Comparison of ENCODE assay signal across 10 cellular contexts in genomic region chrX:68018248-68019203, GRCh38.
A peak's percentile ranks its signal among the peaks of the same experiment; 100 is the strongest.
DNase-seq lines count a peak whose midpoint lies in the region; ATAC-seq and TF ChIP-seq lines count a peak whose summit lies in the region.
"Had no signal": no experiment of that assay in that cellular context is flagged by ENCODE, and none has a peak within 500 bp of the region (broad histone marks: within the 10 kb centered on the region; RNA-seq: fewer than 3 reads in every experiment).

No MANE protein-coding gene starts in this region.

- no peak overlapping the region for H3K27ac Mint-ChIP-seq in glutamatergic neuron (ENCODE audit: unreplicated experiment)
- no peak overlapping the region for H3K27ac Mint-ChIP-seq in activated T-helper 2 cell treated with anti-CD3 and anti-CD28 coated beads, Interferon-gamma antibody, Interleukin-2, Interleukin-4, amounts not matched to agents 10 μg/mL and 5 μg/mL and 100 μg/mL, durations not matched to agents 14 hours and 24 hours and 36 hours
- H3K27ac Mint-ChIP-seq: natural killer cell treated with Interleukin-12 subunit alpha and Interleukin-12 subunit beta and Interleukin-15 and Interleukin-18, amount 100 ng/mL, for 72 hours had no signal

- H3K27me3 ChIP-seq in BJ (ENCODE audit: control insufficient read depth, insufficient read depth, low read length) (no peaks in the 10 kb centered on the region), H7 (ENCODE audit: control insufficient read depth, insufficient read depth, low read length) (no peaks in the 10 kb centered on the region)

- POLR2A ChIA-PET in BJ (lab: Charles Lee) = no interaction called here

- in situ Hi-C loops in SK-MEL-5 (cut with HindIII; ENCODE audit: low pct_unique_long_range_greater_than_20kb, low sequenced_read_pairs) = no loop called here

- no peak for ATAC-seq in HG03039 (IDR thresholded peaks at IDR 0.05; ENCODE audit: unreplicated experiment)

- CTCF ChIA-PET in BJ (lab: Yijun Ruan, JAX) = interaction anchor here (0.6 to 4.2 kb wide), 20 partner anchors 8 to 456 kb away, joined by 3 to 36 read pairs (median 3); no protein-coding TSS in a partner anchor

- H3K4me3 Mint-ChIP-seq in glutamatergic neuron (ENCODE audit: unreplicated experiment) = no peak overlapping the region
- no peak overlapping the region for H3K4me3 Mint-ChIP-seq in activated T-helper 2 cell treated with anti-CD3 and anti-CD28 coated beads, Interferon-gamma antibody, Interleukin-2, Interleukin-4, amounts not matched to agents 10 μg/mL and 5 μg/mL and 100 μg/mL, durations not matched to agents 14 hours and 24 hours and 36 hours (ENCODE audit: low read depth)
- H3K4me3 Mint-ChIP-seq: natural killer cell treated with Interleukin-12 subunit alpha and Interleukin-12 subunit beta and Interleukin-15 and Interleukin-18, amount 100 ng/mL, for 72 hours had no signal

- peak; percentile 74 for TF ChIP-seq CTCF in BJ (IDR thresholded peaks at IDR 0.05; ENCODE audit: insufficient read depth, low read depth, low read length)
- TF ChIP-seq CTCF in glutamatergic neuron (IDR thresholded peaks at IDR 0.05; ENCODE audit: partially characterized antibody, unreplicated experiment) = peak; percentile 44

- no peaks in the 10 kb centered on the region for H3K36me3 ChIP-seq in BJ (ENCODE audit: control insufficient read depth, insufficient read depth, low read length)
- no peaks in the 10 kb centered on the region for H3K36me3 ChIP-seq in H7 (replicated peaks; ENCODE audit: control insufficient read depth, insufficient read depth, low read length)
- H3K36me3 ChIP-seq: thoracic aorta had no signal

- no peaks in the 10 kb centered on the region for H3K36me3 Mint-ChIP-seq in glutamatergic neuron (ENCODE audit: unreplicated experiment)
- no peaks in the 10 kb centered on the region for H3K36me3 Mint-ChIP-seq in activated T-helper 2 cell treated with anti-CD3 and anti-CD28 coated beads, Interferon-gamma antibody, Interleukin-2, Interleukin-4, amounts not matched to agents 10 μg/mL and 5 μg/mL and 100 μg/mL, durations not matched to agents 14 hours and 24 hours and 36 hours (ENCODE audit: low read depth)
- H3K36me3 Mint-ChIP-seq: natural killer cell treated with Interleukin-12 subunit alpha and Interleukin-12 subunit beta and Interleukin-15 and Interleukin-18, amount 100 ng/mL, for 72 hours had no signal

- no peak overlapping the region for H3K4me3 ChIP-seq in BJ (ENCODE audit: low read depth, low read length)
- H3K4me3 ChIP-seq in H7 (ENCODE audit: insufficient read depth, low read depth, low read length) = no peak overlapping the region
- H3K4me3 ChIP-seq: thoracic aorta had no signal

- H3K9me3 Mint-ChIP-seq in glutamatergic neuron (ENCODE audit: unreplicated experiment) = no peaks in the 10 kb centered on the region
- peaks cover 3% of the 10 kb centered on the region for H3K9me3 Mint-ChIP-seq in activated T-helper 2 cell treated with anti-CD3 and anti-CD28 coated beads, Interferon-gamma antibody, Interleukin-2, Interleukin-4, amounts not matched to agents 10 μg/mL and 5 μg/mL and 100 μg/mL, durations not matched to agents 14 hours and 24 hours and 36 hours
- H3K9me3 Mint-ChIP-seq: natural killer cell treated with Interleukin-12 subunit alpha and Interleukin-12 subunit beta and Interleukin-15 and Interleukin-18, amount 100 ng/mL, for 72 hours had no signal

- intact Hi-C loops in activated T-helper 2 cell treated with anti-CD3 and anti-CD28 coated beads, Interferon-gamma antibody, Interleukin-2, Interleukin-4, amounts not matched to agents 10 μg/mL and 5 μg/mL and 100 μg/mL, durations not matched to agents 14 hours and 24 hours and 36 hours (cut with micrococcal nuclease) = no loop called here

- peaks cover 2% of the 10 kb centered on the region for H3K27me3 Mint-ChIP-seq in glutamatergic neuron (ENCODE audit: unreplicated experiment)
- H3K27me3 Mint-ChIP-seq in activated T-helper 2 cell treated with anti-CD3 and anti-CD28 coated beads, Interferon-gamma antibody, Interleukin-2, Interleukin-4, amounts not matched to agents 10 μg/mL and 5 μg/mL and 100 μg/mL, durations not matched to agents 14 hours and 24 hours and 36 hours (ENCODE audit: low read depth) = no peaks in the 10 kb centered on the region

- no peak for DNase-seq in BJ (ENCODE audit: low read depth)
- DNase-seq in H7 = peak; percentile 19
- peak; percentile 61 for DNase-seq in SK-MEL-5 (ENCODE audit: low read depth, low spot score)
- peak; percentile 51 for DNase-seq in glutamatergic neuron
- DNase-seq in mesenteric fat pad (ENCODE audit: low spot score) = no peak
- no peak for DNase-seq in anterior cingulate cortex (lab: John Stamatoyannopoulos, UW)
- DNase-seq in activated T-helper 2 cell treated with anti-CD3 and anti-CD28 coated beads, Interferon-gamma antibody, Interleukin-2, Interleukin-4, amounts not matched to agents 10 μg/mL and 5 μg/mL and 100 μg/mL, durations not matched to agents 14 hours and 24 hours and 36 hours (ENCODE audit: low spot score) = no peak

- no peaks in the 10 kb centered on the region for H3K4me1 Mint-ChIP-seq in glutamatergic neuron (ENCODE audit: low read depth, unreplicated experiment)
- H3K4me1 Mint-ChIP-seq in activated T-helper 2 cell treated with anti-CD3 and anti-CD28 coated beads, Interferon-gamma antibody, Interleukin-2, Interleukin-4, amounts not matched to agents 10 μg/mL and 5 μg/mL and 100 μg/mL, durations not matched to agents 14 hours and 24 hours and 36 hours (ENCODE audit: low read depth) = no peaks in the 10 kb centered on the region

Comparison
In these comparisons a context has a peak if more than half of its experiments do, and no peak if none do; other contexts are left out.
1. DNase-seq: peak in H7 (single experiment), SK-MEL-5 (single experiment) and glutamatergic neuron (single experiment); none in BJ (single experiment), mesenteric fat pad (single experiment), anterior cingulate cortex (0 of 58) and activated T-helper 2 cell treated with anti-CD3 and anti-CD28 coated beads, Interferon-gamma antibody, Interleukin-2, Interleukin-4, amounts not matched to agents 10 μg/mL and 5 μg/mL and 100 μg/mL, durations not matched to agents 14 hours and 24 hours and 36 hours (single experiment).